15 cellular contexts compared by ENCODE assay signal in the genomic region with DNA sequence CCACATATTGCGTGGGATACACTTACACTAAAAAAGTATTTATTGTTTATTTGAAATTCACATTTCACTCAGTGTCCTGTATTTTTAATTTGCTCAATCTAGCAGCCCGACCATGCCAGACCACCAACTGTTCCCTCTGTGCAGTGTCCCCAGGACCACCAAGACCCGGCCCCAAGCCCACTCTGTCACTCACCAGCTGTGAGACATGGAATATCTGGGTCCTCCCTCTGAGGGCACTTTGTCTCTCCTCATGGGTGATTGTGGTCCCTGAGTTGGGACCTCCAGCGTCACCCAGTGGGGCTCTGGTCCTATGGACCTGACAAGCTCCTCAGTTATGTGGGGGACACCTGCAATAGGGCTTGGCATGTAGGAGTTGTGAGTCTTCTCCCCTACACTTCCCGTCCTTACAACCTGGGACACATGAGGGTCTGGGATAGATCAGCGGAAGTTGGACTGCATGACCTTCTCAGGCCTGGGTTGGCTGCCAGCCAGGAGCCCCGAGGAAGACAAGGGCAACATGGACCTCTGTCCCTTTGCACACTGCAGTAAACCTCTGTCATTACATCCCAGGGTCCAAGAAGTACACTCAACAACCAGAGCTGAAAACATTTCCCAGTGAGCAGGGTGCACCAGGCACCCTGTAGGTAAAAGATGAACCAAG. TPM values are rescaled to one million over a fixed set of nuclear protein-coding genes. Genes with fewer than 3 reads are reported as not detected.
"Had no signal": no experiment of that assay in that cellular context is flagged by ENCODE, and none has a peak within 500 bp of the region (broad histone marks: within the 10 kb centered on the region; RNA-seq: fewer than 3 reads in every experiment).

No MANE protein-coding gene starts in this region.

- H3K9me3 ChIP-seq: adrenal gland, tibial artery, vagina had no signal

- H3K27me3 ChIP-seq: adrenal gland, esophagus muscularis mucosa, tibial artery, vagina had no signal

- H3K36me3 Mint-ChIP-seq: stimulated activated effector memory CD8-positive, alpha-beta T cell treated with anti-CD3 and anti-CD28 coated beads, Interleukin-12 subunit alpha, Interleukin-12 subunit beta, amount 100 ng/mL, for 72 hours had no signal

- H3K36me3 ChIP-seq: adrenal gland, tibial artery, vagina had no signal

- H3K4me1 ChIP-seq: tibial artery, vagina had no signal

- DNase-seq: activated CD4-positive, alpha-beta T cell treated with anti-CD3 and anti-CD28 coated beads, Interleukin-2, amount 50 U/mL, for 1 hour; activated CD8-positive, alpha-beta memory T cell treated with anti-CD3 and anti-CD28 coated beads for 24 hours; adrenal gland; glutamatergic neuron; kidney glomerular epithelial cell had no signal

- H3K4me3 ChIP-seq: adrenal gland, esophagus muscularis mucosa, tibial artery, vagina had no signal

- H3K27ac ChIP-seq: esophagus muscularis mucosa, tibial artery, vagina had no signal

RNA-seq across cellular contexts. Expression of a gene that starts 12.1 kb away (rescaled TPM):
- total RNA-seq: lower leg skin, mesenteric fat pad, osteoblast, pulmonary artery endothelial cell, subcutaneous adipose tissue, vagina had no signal
- polyA plus RNA-seq: neural cell had no signal
